Comparison of ENCODE assay signal across 29 cellular contexts in genomic region chr5:159123189-159123588, GRCh38. TPM values are rescaled to one million over a fixed set of nuclear protein-coding genes. Genes with fewer than 3 reads are reported as not detected.
"Had no signal": no experiment of that assay in that cellular context is flagged by ENCODE, and none has a peak within 500 bp of the region (broad histone marks: within the 10 kb centered on the region; RNA-seq: fewer than 3 reads in every experiment).

No MANE protein-coding gene starts in this region.

- H3K9me3 ChIP-seq: SJSA1 had no signal

- DNase-seq: Karpas-422, NCI-H1048, NCI-H1092 treated with DMSO at 0.1 percent for 48 hours, NCI-H1105 treated with DMSO at 0.1 percent for 48 hours, NCI-H1417 treated with DMSO at 0.1 percent for 48 hours, NCI-H1436 treated with DMSO at 0.1 percent for 48 hours, NCI-H1694 treated with DMSO at 0.1 percent for 48 hours, NCI-H187 treated with DMSO at 0.1 percent for 48 hours, NCI-H2029, NCI-H2081, NCI-H2171 treated with DMSO at 0.1 percent for 48 hours, NCI-H2227 treated with DMSO at 0.1 percent for 48 hours, NCI-H446 treated with DMSO at 0.1 percent for 48 hours, NCI-H510A, NCI-H524, NCI-H526, NCI-H69, NCI-H748 treated with DMSO at 0.1 percent for 48 hours, NCI-H82, PC-9, SHP77 treated with DMSO at 0.1 percent for 48 hours, SK-N-SH, SW 1271 had no signal

- H2AFZ ChIP-seq: PC-9 had no signal

- ATAC-seq: Panc1, Right ventricle myocardium inferior had no signal

- H3K4me2 ChIP-seq: KMS-11, PC-9, SK-N-SH had no signal

- H3K9ac ChIP-seq: KMS-11, SK-N-SH had no signal

- H3K36me3 ChIP-seq: SJSA1 had no signal

- H3K27me3 ChIP-seq: SJSA1 had no signal

- H3K27ac ChIP-seq: KMS-11, PC-9, RWPE1, SJSA1 had no signal

- H3K4me3 ChIP-seq: PC-9, SJSA1 had no signal

RNA-seq across cellular contexts. Expression of gene EBF1, which starts 23.5 kb away (rescaled TPM):
- total RNA-seq: PC-9, RPMI7951 had no signal
